In the genomic region with DNA sequence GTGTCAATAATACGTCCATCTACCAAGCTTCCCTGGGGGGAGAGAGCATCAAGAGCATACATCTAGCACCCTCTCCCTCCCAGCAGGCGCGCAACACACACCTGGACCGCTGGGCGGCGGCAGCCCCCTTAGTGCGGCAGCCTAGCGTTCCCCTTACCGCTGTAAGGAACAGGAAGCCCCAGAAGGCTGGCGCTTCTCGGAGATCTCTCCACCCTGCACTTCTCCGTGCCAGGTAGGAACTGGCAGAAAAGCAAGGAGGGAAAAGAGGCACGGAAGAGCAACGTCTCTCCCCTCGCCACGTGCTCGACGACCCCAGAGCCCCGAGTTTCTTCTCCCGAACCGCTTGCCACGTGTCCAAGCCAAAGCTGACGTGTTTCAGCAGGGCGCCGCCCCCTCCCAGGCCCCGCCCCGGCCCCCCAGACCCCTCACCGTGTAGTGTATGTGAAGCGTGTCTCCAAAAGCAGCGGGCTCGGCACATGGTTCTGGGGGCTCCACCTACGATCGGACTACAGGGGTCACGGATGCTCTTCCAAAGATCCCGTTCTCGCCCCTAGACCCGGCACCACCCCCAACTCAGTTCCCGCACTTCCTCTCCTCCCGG, we compare ENCODE assay signal across 1 cellular context.
TF ChIP-seq lines count a peak whose summit lies in the region.

No MANE protein-coding gene starts in this region.

TF ChIP-seq in GM23338, 12 proteins besides CTCF, POLR2A, EP300 and RAD21 (continued from another document):
- no peak for TF ChIP-seq ZNF462 (CRISPR knock-in tag; IDR thresholded peaks at IDR 0.05)
- TF ChIP-seq POLR2AphosphoS5 (IDR thresholded peaks at IDR 0.05; ENCODE audit: low read depth): 0 out of 2 replicates have a peak, but pooled peaks have one; percentile 12
- TF ChIP-seq, protein P1, sequence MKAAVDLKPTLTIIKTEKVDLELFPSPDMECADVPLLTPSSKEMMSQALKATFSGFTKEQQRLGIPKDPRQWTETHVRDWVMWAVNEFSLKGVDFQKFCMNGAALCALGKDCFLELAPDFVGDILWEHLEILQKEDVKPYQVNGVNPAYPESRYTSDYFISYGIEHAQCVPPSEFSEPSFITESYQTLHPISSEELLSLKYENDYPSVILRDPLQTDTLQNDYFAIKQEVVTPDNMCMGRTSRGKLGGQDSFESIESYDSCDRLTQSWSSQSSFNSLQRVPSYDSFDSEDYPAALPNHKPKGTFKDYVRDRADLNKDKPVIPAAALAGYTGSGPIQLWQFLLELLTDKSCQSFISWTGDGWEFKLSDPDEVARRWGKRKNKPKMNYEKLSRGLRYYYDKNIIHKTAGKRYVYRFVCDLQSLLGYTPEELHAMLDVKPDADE (IDR thresholded peaks at IDR 0.05): no peak
- no peak for TF ChIP-seq STAT1 (IDR thresholded peaks at IDR 0.05; ENCODE audit: unreplicated experiment)
- TF ChIP-seq, protein P2, sequence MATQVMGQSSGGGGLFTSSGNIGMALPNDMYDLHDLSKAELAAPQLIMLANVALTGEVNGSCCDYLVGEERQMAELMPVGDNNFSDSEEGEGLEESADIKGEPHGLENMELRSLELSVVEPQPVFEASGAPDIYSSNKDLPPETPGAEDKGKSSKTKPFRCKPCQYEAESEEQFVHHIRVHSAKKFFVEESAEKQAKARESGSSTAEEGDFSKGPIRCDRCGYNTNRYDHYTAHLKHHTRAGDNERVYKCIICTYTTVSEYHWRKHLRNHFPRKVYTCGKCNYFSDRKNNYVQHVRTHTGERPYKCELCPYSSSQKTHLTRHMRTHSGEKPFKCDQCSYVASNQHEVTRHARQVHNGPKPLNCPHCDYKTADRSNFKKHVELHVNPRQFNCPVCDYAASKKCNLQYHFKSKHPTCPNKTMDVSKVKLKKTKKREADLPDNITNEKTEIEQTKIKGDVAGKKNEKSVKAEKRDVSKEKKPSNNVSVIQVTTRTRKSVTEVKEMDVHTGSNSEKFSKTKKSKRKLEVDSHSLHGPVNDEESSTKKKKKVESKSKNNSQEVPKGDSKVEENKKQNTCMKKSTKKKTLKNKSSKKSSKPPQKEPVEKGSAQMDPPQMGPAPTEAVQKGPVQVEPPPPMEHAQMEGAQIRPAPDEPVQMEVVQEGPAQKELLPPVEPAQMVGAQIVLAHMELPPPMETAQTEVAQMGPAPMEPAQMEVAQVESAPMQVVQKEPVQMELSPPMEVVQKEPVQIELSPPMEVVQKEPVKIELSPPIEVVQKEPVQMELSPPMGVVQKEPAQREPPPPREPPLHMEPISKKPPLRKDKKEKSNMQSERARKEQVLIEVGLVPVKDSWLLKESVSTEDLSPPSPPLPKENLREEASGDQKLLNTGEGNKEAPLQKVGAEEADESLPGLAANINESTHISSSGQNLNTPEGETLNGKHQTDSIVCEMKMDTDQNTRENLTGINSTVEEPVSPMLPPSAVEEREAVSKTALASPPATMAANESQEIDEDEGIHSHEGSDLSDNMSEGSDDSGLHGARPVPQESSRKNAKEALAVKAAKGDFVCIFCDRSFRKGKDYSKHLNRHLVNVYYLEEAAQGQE (IDR thresholded peaks at IDR 0.05; ENCODE audit: unreplicated experiment): no peak
- no peak for TF ChIP-seq ZNF331 (CRISPR knock-in tag; IDR thresholded peaks at IDR 0.05; ENCODE audit: low read depth)
- TF ChIP-seq CREB1 (CRISPR knock-in tag; IDR thresholded peaks at IDR 0.05; ENCODE audit: low read depth): peak; percentile 65
- no peak for TF ChIP-seq ZNF114 (CRISPR knock-in tag; IDR thresholded peaks at IDR 0.05)
